Comparison of ENCODE assay signal across 8 cellular contexts in the genomic region with DNA sequence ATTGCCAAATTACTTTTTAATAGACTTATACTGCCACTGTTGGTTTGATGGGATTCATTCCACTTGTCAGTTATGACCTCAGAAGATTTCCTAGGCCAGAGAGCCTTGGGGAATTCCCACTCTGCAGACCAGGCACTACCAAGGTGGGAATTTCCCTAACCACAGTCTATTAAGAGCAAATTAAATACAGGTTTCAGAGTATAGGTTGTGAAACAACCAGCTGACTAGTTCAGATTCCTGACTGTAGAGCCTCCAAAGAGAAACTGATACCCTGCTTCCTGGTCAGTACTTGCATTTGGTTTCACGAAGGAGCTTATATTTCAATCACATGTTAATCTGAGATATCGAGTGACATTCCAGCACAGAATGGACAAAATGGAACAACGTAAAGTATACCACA.
DNase-seq lines count a peak whose midpoint lies in the region; ATAC-seq, FAIRE-seq and TF ChIP-seq lines count a peak whose summit lies in the region.

No MANE protein-coding gene starts in this region.

- H3K9me3 ChIP-seq in SJSA1 (replicated peaks): peaks cover 8% of the 10 kb centered on the region; the same call in 1 of the 2 replicates
- H3K9me3 ChIP-seq in lower lobe of right lung: peaks cover 19% of the 10 kb centered on the region
- H3K9me3 ChIP-seq in tibial nerve: peaks cover 0 to 26% (median 6%) of the 10 kb centered on the region in 4 donors

- peak; percentile 94 for FAIRE-seq in GM18507 (lab: Jason Lieb, UNC)

- 85 to 93% methylated on average over 3 of the region's 3 CpGs for WGBS in tibial nerve, 2 donors

- H3K36me3 ChIP-seq in SJSA1 (no peaks in the 10 kb centered on the region), lower lobe of right lung (no peaks in the 10 kb centered on the region), tibial nerve (peaks cover 0 to 29% (median 0%) of the 10 kb centered on the region in 3 donors)

- DNase-seq in GM18507 (ENCODE audit: extremely low spot score, insufficient read length, low read depth) (peak; percentile 33), HFF-Myc (ENCODE audit: extremely low read depth, low read depth) (peak; percentile 71), SJSA1 (ENCODE audit: low read depth in 1 of 2, low spot score in 2 of 2) (peak; percentile 60 to 67), lower lobe of right lung (no peak), NCI-H1092 (lab: John Stamatoyannopoulos, UW) (no peak), tibial nerve (ENCODE audit: low spot score in 2 of 2) (no peak), Right ventricle myocardium superior (no peak)

- no peaks in the 10 kb centered on the region for H3K27me3 ChIP-seq in SJSA1 (replicated peaks)
- H3K27me3 ChIP-seq in lower lobe of right lung (ENCODE audit: low read depth): no peaks in the 10 kb centered on the region
- no peaks in the 10 kb centered on the region for H3K27me3 ChIP-seq in tibial nerve

- H3K4me1 ChIP-seq in SJSA1 (replicated peaks) (peaks cover 18% of the 10 kb centered on the region), lower lobe of right lung (no peaks in the 10 kb centered on the region), tibial nerve (peaks cover 0 to 4% (median 0%) of the 10 kb centered on the region in 4 donors)

- H3K4me3 ChIP-seq in HFF-Myc (replicated peaks; ENCODE audit: low read depth, low read length): no peak overlapping the region
- no peak overlapping the region for H3K4me3 ChIP-seq in SJSA1
- no peak overlapping the region for H3K4me3 ChIP-seq in lower lobe of right lung
- no peak overlapping the region for H3K4me3 ChIP-seq in tibial nerve

- intact Hi-C loops in lower lobe of right lung (cut with DNase I): no loop called here
- intact Hi-C loops in Right ventricle myocardium superior (cut with DNase I): no loop called here

- H3K27ac ChIP-seq in SJSA1 (peak overlapping the region; percentile 60; the same call in 1 of the 2 replicates), lower lobe of right lung (no peak overlapping the region), tibial nerve (no peak overlapping the region)

- TF ChIP-seq EP300 in tibial nerve (IDR thresholded peaks at IDR 0.05): no peak

- no peak for TF ChIP-seq CTCF in HFF-Myc (IDR thresholded peaks at IDR 0.05; ENCODE audit: low read depth, low read length, missing control alignments)
- TF ChIP-seq CTCF in lower lobe of right lung (IDR thresholded peaks at IDR 0.05): no peak
- TF ChIP-seq CTCF in tibial nerve (IDR thresholded peaks at IDR 0.05): no peak

- peak; percentile 96 to 98 for ATAC-seq in lower lobe of right lung
- ATAC-seq in GM19328 (IDR thresholded peaks at IDR 0.05; ENCODE audit: unreplicated experiment): no peak
- no peak for ATAC-seq in Right ventricle myocardium superior (ENCODE audit: poor library complexity)

- no peak for TF ChIP-seq POLR2A in tibial nerve (IDR thresholded peaks at IDR 0.05)

Comparison
In these comparisons a context has a peak if more than half of its experiments do, and no peak if none do; other contexts are left out.
1. DNase-seq: peak in GM18507 (single experiment), HFF-Myc (single experiment) and SJSA1 (2 of 2); none in lower lobe of right lung (single experiment), NCI-H1092 (single experiment), tibial nerve (0 of 2) and Right ventricle myocardium superior (single experiment).
2. ATAC-seq: peak in lower lobe of right lung (2 of 2); none in GM19328 (single experiment) and Right ventricle myocardium superior (single experiment).